Comparison of ENCODE assay signal across 8 cellular contexts in the genomic region with DNA sequence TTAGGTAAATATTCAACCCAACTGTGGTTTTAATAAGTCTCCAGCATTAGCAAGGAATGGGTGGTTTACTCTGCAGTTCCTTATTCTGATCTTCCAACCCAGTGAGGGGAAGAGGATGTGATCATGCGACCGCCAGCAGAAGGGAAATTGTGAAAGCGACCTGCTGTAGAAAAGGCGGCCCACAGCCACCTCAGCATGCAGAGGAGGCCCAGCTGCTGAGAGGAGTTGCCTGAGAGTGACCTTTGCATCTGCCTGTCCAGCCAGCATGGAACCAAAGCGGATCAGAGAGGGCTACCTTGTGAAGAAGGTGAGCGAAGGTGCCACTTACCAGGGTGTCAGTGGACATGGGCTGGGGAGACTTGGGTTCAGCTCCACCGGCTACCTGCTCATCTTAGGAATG. TPM values are rescaled to one million over a fixed set of nuclear protein-coding genes. Genes with fewer than 3 reads are reported as not detected.
DNase-seq lines count a peak whose midpoint lies in the region; ATAC-seq and TF ChIP-seq lines count a peak whose summit lies in the region.

A gene with protein sequence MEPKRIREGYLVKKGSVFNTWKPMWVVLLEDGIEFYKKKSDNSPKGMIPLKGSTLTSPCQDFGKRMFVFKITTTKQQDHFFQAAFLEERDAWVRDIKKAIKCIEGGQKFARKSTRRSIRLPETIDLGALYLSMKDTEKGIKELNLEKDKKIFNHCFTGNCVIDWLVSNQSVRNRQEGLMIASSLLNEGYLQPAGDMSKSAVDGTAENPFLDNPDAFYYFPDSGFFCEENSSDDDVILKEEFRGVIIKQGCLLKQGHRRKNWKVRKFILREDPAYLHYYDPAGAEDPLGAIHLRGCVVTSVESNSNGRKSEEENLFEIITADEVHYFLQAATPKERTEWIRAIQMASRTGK (plus strand): TSS at position 196 of the 400 bp plus-strand sequence. CDS start 70 bp downstream, at position 266.

- CTCF ChIA-PET in WTC11 (lab: Charles Lee), result interaction anchor here (3.5 kb wide), 1 partner anchor 77 kb away, joined by 9 read pairs; no protein-coding TSS in a partner anchor

- no peaks in the 10 kb centered on the region for H3K9me3 ChIP-seq in suprapubic skin

- TF ChIP-seq POLR2A in suprapubic skin (IDR thresholded peaks at IDR 0.05), result peak in 1 of 2 donors; percentile 60

- H3K4me3 Mint-ChIP-seq in WTC11, result no peak within 1 kb of the TSS

- TF ChIP-seq CTCF in suprapubic skin (IDR thresholded peaks at IDR 0.05), result no peak
- no peak for TF ChIP-seq CTCF in WTC11 (IDR thresholded peaks at IDR 0.05)

- 76% methylated on average over 7 of the region's 7 CpGs for WGBS in suprapubic skin

- H3K4me1 Mint-ChIP-seq in WTC11, result peaks cover 4% of the 10 kb centered on the region; the same call in 1 of the 2 replicates

- H3K4me1 ChIP-seq in suprapubic skin, result peaks cover 9% of the 10 kb centered on the region

- DNase-seq in OCI-M1 (lab: John Stamatoyannopoulos, UW), result peak; percentile 23
- DNase-seq in left cardiac atrium, result peak; percentile 49
- DNase-seq in suprapubic skin (ENCODE audit: low spot score in 2 of 2), result peak in 1 of 2 donors; percentile 68
- no peak for DNase-seq in NCI-H1694 (lab: John Stamatoyannopoulos, UW)
- no peak for DNase-seq in activated CD4-positive, alpha-beta T cell treated with anti-CD3 and anti-CD28 coated beads for 4 hours
- DNase-seq in WTC11 (ENCODE audit: low spot score), result no peak

- H3K27me3 Mint-ChIP-seq in WTC11 (ENCODE audit: low read depth), result peaks cover 29% of the 10 kb centered on the region

- intact Hi-C loops in left cardiac atrium (cut with DNase I), result loop anchor here in 1 of 2 donors (5.0 kb wide), 1 partner anchor 72 kb away; no protein-coding TSS in a partner anchor

- no peaks in the 10 kb centered on the region for H3K36me3 Mint-ChIP-seq in WTC11

- peak within 1 kb of the TSS; percentile 25 for H3K4me3 ChIP-seq in suprapubic skin

- no peaks in the 10 kb centered on the region for H3K36me3 ChIP-seq in suprapubic skin

- H3K27me3 ChIP-seq in suprapubic skin, result no peaks in the 10 kb centered on the region

- no peak within 1 kb of the TSS for H3K27ac ChIP-seq in suprapubic skin

- TF ChIP-seq EP300 in suprapubic skin (IDR thresholded peaks at IDR 0.05), result no peak

- ATAC-seq in GM18861 (IDR thresholded peaks at IDR 0.05; ENCODE audit: unreplicated experiment) (peak; percentile 52), HG02798 (IDR thresholded peaks at IDR 0.05; ENCODE audit: poor library complexity, unreplicated experiment) (peak; percentile 69), left cardiac atrium (peak; percentile 51 to 71), WTC11 (no peak)

- POLR2A ChIA-PET in WTC11 (lab: Charles Lee), result no interaction called here

- H3K27ac Mint-ChIP-seq in WTC11, result no peak within 1 kb of the TSS

- peaks cover 9% of the 10 kb centered on the region for H3K9me3 Mint-ChIP-seq in WTC11

TF ChIP-seq in WTC11, 78 proteins besides CTCF, POLR2A, EP300 and RAD21:
- TF ChIP-seq, protein P1, sequence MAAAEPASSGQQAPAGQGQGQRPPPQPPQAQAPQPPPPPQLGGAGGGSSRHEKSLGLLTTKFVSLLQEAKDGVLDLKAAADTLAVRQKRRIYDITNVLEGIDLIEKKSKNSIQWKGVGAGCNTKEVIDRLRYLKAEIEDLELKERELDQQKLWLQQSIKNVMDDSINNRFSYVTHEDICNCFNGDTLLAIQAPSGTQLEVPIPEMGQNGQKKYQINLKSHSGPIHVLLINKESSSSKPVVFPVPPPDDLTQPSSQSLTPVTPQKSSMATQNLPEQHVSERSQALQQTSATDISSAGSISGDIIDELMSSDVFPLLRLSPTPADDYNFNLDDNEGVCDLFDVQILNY (CRISPR knock-in tag; IDR thresholded peaks at IDR 0.05), result no peak
- TF ChIP-seq, protein P2, sequence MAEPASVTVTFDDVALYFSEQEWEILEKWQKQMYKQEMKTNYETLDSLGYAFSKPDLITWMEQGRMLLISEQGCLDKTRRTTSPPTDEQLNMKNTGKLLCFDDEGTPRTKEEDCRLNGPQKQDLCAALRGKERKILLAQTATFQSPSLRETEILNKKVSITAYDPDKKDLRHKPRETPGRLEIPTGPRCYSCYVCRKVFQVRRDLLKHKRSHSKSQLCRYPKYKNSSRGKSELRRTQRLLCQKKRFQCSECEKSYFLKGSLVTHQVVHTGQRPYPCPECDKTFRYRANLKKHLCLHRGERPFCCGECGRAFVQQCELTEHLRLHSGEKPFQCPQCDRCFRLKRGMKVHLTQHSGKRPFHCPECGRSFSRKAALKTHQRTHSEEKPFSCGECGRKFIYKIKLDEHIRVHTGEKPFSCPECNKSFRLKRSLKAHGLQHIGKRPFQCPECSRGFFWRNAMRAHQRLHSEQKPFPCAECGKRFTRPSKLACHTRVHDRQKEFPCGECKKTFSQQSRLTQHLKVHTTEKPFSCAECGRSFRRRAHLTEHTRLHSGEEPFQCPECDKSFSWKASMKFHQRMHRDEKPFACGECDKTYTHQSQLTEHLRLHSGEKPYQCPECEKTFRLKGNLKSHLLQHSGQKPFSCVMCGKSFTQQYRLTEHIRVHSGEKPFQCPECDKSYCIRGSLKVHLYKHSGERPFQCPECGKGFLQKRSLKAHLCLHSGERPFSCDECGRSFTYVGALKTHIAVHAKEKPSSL (CRISPR knock-in tag; conservative IDR thresholded peaks at IDR 0.05), result no peak
- TF ChIP-seq, protein P3, sequence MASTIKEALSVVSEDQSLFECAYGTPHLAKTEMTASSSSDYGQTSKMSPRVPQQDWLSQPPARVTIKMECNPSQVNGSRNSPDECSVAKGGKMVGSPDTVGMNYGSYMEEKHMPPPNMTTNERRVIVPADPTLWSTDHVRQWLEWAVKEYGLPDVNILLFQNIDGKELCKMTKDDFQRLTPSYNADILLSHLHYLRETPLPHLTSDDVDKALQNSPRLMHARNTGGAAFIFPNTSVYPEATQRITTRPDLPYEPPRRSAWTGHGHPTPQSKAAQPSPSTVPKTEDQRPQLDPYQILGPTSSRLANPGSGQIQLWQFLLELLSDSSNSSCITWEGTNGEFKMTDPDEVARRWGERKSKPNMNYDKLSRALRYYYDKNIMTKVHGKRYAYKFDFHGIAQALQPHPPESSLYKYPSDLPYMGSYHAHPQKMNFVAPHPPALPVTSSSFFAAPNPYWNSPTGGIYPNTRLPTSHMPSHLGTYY (CRISPR knock-in tag; IDR thresholded peaks at IDR 0.05), result no peak
- TF ChIP-seq, protein P4, sequence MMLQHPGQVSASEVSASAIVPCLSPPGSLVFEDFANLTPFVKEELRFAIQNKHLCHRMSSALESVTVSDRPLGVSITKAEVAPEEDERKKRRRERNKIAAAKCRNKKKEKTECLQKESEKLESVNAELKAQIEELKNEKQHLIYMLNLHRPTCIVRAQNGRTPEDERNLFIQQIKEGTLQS (CRISPR knock-in tag; conservative IDR thresholded peaks at IDR 0.05), result no peak
- no peak for TF ChIP-seq CBFB (CRISPR knock-in tag; IDR thresholded peaks at IDR 0.05; ENCODE audit: low read depth)
- TF ChIP-seq ZNF138 (CRISPR knock-in tag; conservative IDR thresholded peaks at IDR 0.05), result no peak
- no peak for TF ChIP-seq SP1 (CRISPR knock-in tag; conservative IDR thresholded peaks at IDR 0.05)
- no peak for TF ChIP-seq PRRX2 (CRISPR knock-in tag; IDR thresholded peaks at IDR 0.05)
- TF ChIP-seq OVOL2 (CRISPR knock-in tag; IDR thresholded peaks at IDR 0.05; ENCODE audit: borderline replicate concordance), result no peak
- no peak for TF ChIP-seq GABPB1 (CRISPR knock-in tag; IDR thresholded peaks at IDR 0.05)

RNA-seq across cellular contexts. Expression of the gene that starts here (rescaled TPM):
- total RNA-seq in left cardiac atrium (10 to 100 TPM in 1 of 2 donors, 1 to 10 TPM in 1; 7.3 to 21.5 TPM), suprapubic skin (1 to 10 TPM; 1.1 to 2.6 (median 1.7) TPM), WTC11 (2021) (0.26 to 0.46 TPM (median 0.37 TPM) in 3 replicates)

Comparison
In these comparisons a context has a peak if more than half of its experiments do, and no peak if none do; other contexts are left out.
1. DNase-seq: peak in OCI-M1 (single experiment) and left cardiac atrium (single experiment); none in NCI-H1694 (single experiment), activated CD4-positive, alpha-beta T cell treated with anti-CD3 and anti-CD28 coated beads for 4 hours (0 of 2) and WTC11 (single experiment).